In genomic region chr16:48366165-48367093, GRCh38 we compare ENCODE assay signal across 1 cellular context.
TF ChIP-seq lines count a peak whose summit lies in the region.

No MANE protein-coding gene starts in this region.

TF ChIP-seq in K562, 482 proteins besides CTCF, POLR2A, EP300 and RAD21 (continued from another document and continues in another):
- no peak for TF ChIP-seq ZHX1 (conservative IDR thresholded peaks at IDR 0.05; ENCODE audit: low read length)
- no peak for TF ChIP-seq IFI16 (CRISPR knock-in tag; IDR thresholded peaks at IDR 0.05)
- no peak for TF ChIP-seq NCOA2 (IDR thresholded peaks at IDR 0.05; ENCODE audit: partially characterized antibody in 2 of 2)
- no peak for TF ChIP-seq ELF1 (tag; IDR thresholded peaks at IDR 0.05)
- TF ChIP-seq POLR2AphosphoS2 (IDR thresholded peaks at IDR 0.05; ENCODE audit: low read length): no peak
- no peak for TF ChIP-seq RBM14 (IDR thresholded peaks at IDR 0.05; ENCODE audit: borderline replicate concordance, insufficient read depth, low read depth, low read length)
- no peak for TF ChIP-seq ZNF12 (CRISPR knock-in tag; IDR thresholded peaks at IDR 0.05)
- no peak for TF ChIP-seq PPARD (CRISPR knock-in tag; IDR thresholded peaks at IDR 0.05)
- no peak for TF ChIP-seq SMARCA5 (IDR thresholded peaks at IDR 0.05)
- TF ChIP-seq HDAC3 (IDR thresholded peaks at IDR 0.05; ENCODE audit: borderline replicate concordance, partially characterized antibody): no peak
- TF ChIP-seq, protein P1, sequence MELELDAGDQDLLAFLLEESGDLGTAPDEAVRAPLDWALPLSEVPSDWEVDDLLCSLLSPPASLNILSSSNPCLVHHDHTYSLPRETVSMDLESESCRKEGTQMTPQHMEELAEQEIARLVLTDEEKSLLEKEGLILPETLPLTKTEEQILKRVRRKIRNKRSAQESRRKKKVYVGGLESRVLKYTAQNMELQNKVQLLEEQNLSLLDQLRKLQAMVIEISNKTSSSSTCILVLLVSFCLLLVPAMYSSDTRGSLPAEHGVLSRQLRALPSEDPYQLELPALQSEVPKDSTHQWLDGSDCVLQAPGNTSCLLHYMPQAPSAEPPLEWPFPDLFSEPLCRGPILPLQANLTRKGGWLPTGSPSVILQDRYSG (tag; conservative IDR thresholded peaks at IDR 0.05; ENCODE audit: low read depth): no peak
- TF ChIP-seq SMARCB1 (IDR thresholded peaks at IDR 0.05; ENCODE audit: insufficient read length, low read depth): no peak
- TF ChIP-seq ELK3 (CRISPR knock-in tag; IDR thresholded peaks at IDR 0.05): no peak
- TF ChIP-seq CXXC5 (CRISPR knock-in tag; IDR thresholded peaks at IDR 0.05): peak; percentile 94
- no peak for TF ChIP-seq LARP7 (IDR thresholded peaks at IDR 0.05)
- no peak for TF ChIP-seq PHF20 (IDR thresholded peaks at IDR 0.05; ENCODE audit: partially characterized antibody)
- peak; percentile 19; the same call in 1 of the 2 replicates for TF ChIP-seq CREM (IDR thresholded peaks at IDR 0.05; ENCODE audit: low read depth)
- peak; percentile 80; the same call in 1 of the 2 replicates for TF ChIP-seq ZNF175 (CRISPR knock-in tag; IDR thresholded peaks at IDR 0.05; ENCODE audit: low read depth)
- no peak for TF ChIP-seq MTF1 (CRISPR knock-in tag; IDR thresholded peaks at IDR 0.05; ENCODE audit: borderline replicate concordance)
- no peak for TF ChIP-seq MCM3 (IDR thresholded peaks at IDR 0.05)
- peak; percentile 56; the same call in 1 of the 2 replicates for TF ChIP-seq CTBP1 (IDR thresholded peaks at IDR 0.05; ENCODE audit: borderline replicate concordance)
- TF ChIP-seq, protein P2, sequence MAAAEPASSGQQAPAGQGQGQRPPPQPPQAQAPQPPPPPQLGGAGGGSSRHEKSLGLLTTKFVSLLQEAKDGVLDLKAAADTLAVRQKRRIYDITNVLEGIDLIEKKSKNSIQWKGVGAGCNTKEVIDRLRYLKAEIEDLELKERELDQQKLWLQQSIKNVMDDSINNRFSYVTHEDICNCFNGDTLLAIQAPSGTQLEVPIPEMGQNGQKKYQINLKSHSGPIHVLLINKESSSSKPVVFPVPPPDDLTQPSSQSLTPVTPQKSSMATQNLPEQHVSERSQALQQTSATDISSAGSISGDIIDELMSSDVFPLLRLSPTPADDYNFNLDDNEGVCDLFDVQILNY (CRISPR knock-in tag; IDR thresholded peaks at IDR 0.05): no peak
- no peak for TF ChIP-seq ZFP1 (CRISPR knock-in tag; IDR thresholded peaks at IDR 0.05)
- no peak for TF ChIP-seq ZNF695 (CRISPR knock-in tag; IDR thresholded peaks at IDR 0.05)
- TF ChIP-seq ZC3H4 (CRISPR knock-in tag; IDR thresholded peaks at IDR 0.05; ENCODE audit: borderline replicate concordance): no peak
- no peak for TF ChIP-seq DIDO1 (tag; IDR thresholded peaks at IDR 0.05; ENCODE audit: low read depth)
- 0 out of 2 replicates have a peak, but pooled peaks have one; percentile 13 for TF ChIP-seq GABPA (tag; conservative IDR thresholded peaks at IDR 0.05; ENCODE audit: low read depth)
- no peak for TF ChIP-seq TGIF2 (CRISPR knock-in tag; IDR thresholded peaks at IDR 0.05)
- TF ChIP-seq ZNF77 (CRISPR knock-in tag; IDR thresholded peaks at IDR 0.05): no peak
- TF ChIP-seq IRF2 (CRISPR knock-in tag; IDR thresholded peaks at IDR 0.05): no peak
- TF ChIP-seq, protein P3, sequence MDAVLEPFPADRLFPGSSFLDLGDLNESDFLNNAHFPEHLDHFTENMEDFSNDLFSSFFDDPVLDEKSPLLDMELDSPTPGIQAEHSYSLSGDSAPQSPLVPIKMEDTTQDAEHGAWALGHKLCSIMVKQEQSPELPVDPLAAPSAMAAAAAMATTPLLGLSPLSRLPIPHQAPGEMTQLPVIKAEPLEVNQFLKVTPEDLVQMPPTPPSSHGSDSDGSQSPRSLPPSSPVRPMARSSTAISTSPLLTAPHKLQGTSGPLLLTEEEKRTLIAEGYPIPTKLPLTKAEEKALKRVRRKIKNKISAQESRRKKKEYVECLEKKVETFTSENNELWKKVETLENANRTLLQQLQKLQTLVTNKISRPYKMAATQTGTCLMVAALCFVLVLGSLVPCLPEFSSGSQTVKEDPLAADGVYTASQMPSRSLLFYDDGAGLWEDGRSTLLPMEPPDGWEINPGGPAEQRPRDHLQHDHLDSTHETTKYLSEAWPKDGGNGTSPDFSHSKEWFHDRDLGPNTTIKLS (IDR thresholded peaks at IDR 0.05; ENCODE audit: borderline replicate concordance, low read depth): no peak
- no peak for TF ChIP-seq EZH2 (IDR thresholded peaks at IDR 0.05; ENCODE audit: borderline replicate concordance, low read depth, low read length)
- peak; percentile 65; the same call in 1 of the 2 replicates for TF ChIP-seq BHLHE40 (IDR thresholded peaks at IDR 0.05; ENCODE audit: low read length)
- TF ChIP-seq, protein P4, sequence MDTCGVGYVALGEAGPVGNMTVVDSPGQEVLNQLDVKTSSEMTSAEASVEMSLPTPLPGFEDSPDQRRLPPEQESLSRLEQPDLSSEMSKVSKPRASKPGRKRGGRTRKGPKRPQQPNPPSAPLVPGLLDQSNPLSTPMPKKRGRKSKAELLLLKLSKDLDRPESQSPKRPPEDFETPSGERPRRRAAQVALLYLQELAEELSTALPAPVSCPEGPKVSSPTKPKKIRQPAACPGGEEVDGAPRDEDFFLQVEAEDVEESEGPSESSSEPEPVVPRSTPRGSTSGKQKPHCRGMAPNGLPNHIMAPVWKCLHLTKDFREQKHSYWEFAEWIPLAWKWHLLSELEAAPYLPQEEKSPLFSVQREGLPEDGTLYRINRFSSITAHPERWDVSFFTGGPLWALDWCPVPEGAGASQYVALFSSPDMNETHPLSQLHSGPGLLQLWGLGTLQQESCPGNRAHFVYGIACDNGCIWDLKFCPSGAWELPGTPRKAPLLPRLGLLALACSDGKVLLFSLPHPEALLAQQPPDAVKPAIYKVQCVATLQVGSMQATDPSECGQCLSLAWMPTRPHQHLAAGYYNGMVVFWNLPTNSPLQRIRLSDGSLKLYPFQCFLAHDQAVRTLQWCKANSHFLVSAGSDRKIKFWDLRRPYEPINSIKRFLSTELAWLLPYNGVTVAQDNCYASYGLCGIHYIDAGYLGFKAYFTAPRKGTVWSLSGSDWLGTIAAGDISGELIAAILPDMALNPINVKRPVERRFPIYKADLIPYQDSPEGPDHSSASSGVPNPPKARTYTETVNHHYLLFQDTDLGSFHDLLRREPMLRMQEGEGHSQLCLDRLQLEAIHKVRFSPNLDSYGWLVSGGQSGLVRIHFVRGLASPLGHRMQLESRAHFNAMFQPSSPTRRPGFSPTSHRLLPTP (IDR thresholded peaks at IDR 0.05; ENCODE audit: borderline replicate concordance, extremely low read depth, insufficient read length): no peak
- TF ChIP-seq RBM15 (IDR thresholded peaks at IDR 0.05; ENCODE audit: insufficient read depth, low read length): no peak
- no peak for TF ChIP-seq U2AF2 (optimal IDR thresholded peaks at IDR 0.05; ENCODE audit: low read depth, low read length)
- no peak for TF ChIP-seq IRF1 (CRISPR knock-in tag; IDR thresholded peaks at IDR 0.05; ENCODE audit: borderline replicate concordance)
- no peak for TF ChIP-seq XRCC4 (IDR thresholded peaks at IDR 0.05; ENCODE audit: extremely low read depth, insufficient read depth, insufficient read length)
- no peak for TF ChIP-seq ZNF165 (CRISPR knock-in tag; IDR thresholded peaks at IDR 0.05; ENCODE audit: borderline replicate concordance)
- no peak for TF ChIP-seq ZNF639 (CRISPR knock-in tag; conservative IDR thresholded peaks at IDR 0.05 in 1 of 2, IDR thresholded peaks at IDR 0.05 in 1 of 2)
- no peak for TF ChIP-seq ZMIZ1 (IDR thresholded peaks at IDR 0.05; ENCODE audit: low read depth in 2 of 2, low read length in 2 of 2)
- TF ChIP-seq, protein P5, sequence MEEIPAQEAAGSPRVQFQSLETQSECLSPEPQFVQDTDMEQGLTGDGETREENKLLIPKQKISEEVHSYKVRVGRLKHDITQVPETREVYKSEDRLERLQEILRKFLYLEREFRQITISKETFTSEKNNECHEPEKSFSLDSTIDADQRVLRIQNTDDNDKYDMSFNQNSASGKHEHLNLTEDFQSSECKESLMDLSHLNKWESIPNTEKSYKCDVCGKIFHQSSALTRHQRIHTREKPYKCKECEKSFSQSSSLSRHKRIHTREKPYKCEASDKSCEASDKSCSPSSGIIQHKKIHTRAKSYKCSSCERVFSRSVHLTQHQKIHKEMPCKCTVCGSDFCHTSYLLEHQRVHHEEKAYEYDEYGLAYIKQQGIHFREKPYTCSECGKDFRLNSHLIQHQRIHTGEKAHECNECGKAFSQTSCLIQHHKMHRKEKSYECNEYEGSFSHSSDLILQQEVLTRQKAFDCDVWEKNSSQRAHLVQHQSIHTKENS (CRISPR knock-in tag; IDR thresholded peaks at IDR 0.05): no peak
- TF ChIP-seq E2F1 (CRISPR knock-in tag; IDR thresholded peaks at IDR 0.05): no peak
- no peak for TF ChIP-seq ZNF561 (CRISPR knock-in tag; conservative IDR thresholded peaks at IDR 0.05)
- no peak for TF ChIP-seq SIX5 (IDR thresholded peaks at IDR 0.05; ENCODE audit: borderline replicate concordance in 1 of 2, insufficient read depth in 1 of 2, low read depth in 1 of 2, low read length in 2 of 2)
- TF ChIP-seq HDAC2 (IDR thresholded peaks at IDR 0.05): 0 out of 2 replicates have a peak, but pooled peaks have one; percentile 62
- no peak for TF ChIP-seq TAF1 (IDR thresholded peaks at IDR 0.05; ENCODE audit: control insufficient read depth, extremely low read depth, insufficient read depth, low read length, severe bottlenecking)
- TF ChIP-seq HOXB6 (CRISPR knock-in tag; IDR thresholded peaks at IDR 0.05; ENCODE audit: borderline replicate concordance): no peak
